ENCODE assay signal across 1 cellular context in genomic region chr1:36626435-36626834, GRCh38.
TF ChIP-seq lines count a peak whose summit lies in the region.

No MANE protein-coding gene starts in this region.

TF ChIP-seq in HepG2, 621 proteins besides CTCF, POLR2A, EP300 and RAD21 (continued from another document):
- TF ChIP-seq ATF6 (CRISPR knock-in tag; conservative IDR thresholded peaks at IDR 0.05) = no peak
- TF ChIP-seq HIVEP1 (CRISPR knock-in tag; IDR thresholded peaks at IDR 0.05) = no peak
